In the genomic region with DNA sequence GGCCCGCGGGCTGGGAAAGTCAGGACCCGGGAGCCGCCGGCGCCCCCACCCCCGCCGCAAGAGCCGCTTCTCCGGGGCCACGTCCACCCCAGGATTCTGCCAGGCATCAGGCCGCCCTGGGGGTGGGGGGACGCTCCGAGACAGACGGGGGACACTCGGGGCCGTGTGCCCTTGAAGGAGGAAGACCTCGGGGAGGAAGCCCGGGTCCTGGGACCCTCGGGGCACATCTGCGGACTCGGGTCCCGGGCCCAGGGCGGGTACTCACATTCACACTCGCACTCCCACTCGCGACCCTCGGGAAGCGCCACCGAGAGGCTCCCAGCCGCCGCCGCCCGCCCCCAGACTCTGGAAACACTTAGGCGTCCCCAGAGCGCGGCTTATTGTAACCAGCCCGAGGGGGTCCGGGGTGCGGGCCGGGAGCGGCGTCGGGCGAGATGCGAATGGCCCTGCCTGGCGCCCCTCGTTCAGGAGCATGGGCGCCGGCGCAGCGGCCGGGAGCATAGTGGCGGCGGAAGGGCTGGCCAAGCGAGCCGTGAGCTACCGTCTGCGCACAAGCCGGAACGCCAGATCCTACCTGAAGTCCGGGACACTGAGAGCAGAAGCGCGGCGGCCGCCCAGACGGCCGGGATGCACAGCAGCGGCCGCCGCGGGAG, we compare ENCODE assay signal across 10 cellular contexts. TPM values are rescaled to one million over a fixed set of nuclear protein-coding genes. Genes with fewer than 3 reads are reported as not detected.
A peak's percentile ranks its signal among the peaks of the same experiment; 100 is the strongest.
DNase-seq lines count a peak whose midpoint lies in the region; ATAC-seq, FAIRE-seq and TF ChIP-seq lines count a peak whose summit lies in the region.
"Had no signal": no experiment of that assay in that cellular context is flagged by ENCODE, and none has a peak within 500 bp of the region (broad histone marks: within the 10 kb centered on the region; RNA-seq: fewer than 3 reads in every experiment).

No MANE protein-coding gene starts in this region.

- H3K9me3 ChIP-seq in keratinocyte (ENCODE audit: control insufficient read depth, low read depth, low read length): no peaks in the 10 kb centered on the region
- H3K9me3 ChIP-seq in tibial nerve: peaks cover 0 to 13% (median 0%) of the 10 kb centered on the region in 4 donors

- H3K9me3 Mint-ChIP-seq in activated CD4-positive, alpha-beta T cell treated with anti-CD3 and anti-CD28 coated beads, Interleukin-2, amount 10 ng/mL, durations not matched to agents 24 days and 14 days: no peaks in the 10 kb centered on the region

- DNase-seq in activated CD4-positive, alpha-beta T cell treated with anti-CD3 and anti-CD28 coated beads, Interleukin-2, amount 10 ng/mL, durations not matched to agents 24 days and 14 days: no peak
- DNase-seq in activated CD4-positive, alpha-beta T cell treated with anti-CD3 and anti-CD28 coated beads, Interleukin-2, amount 50 U/mL, for 4 hours: no peak
- DNase-seq in astrocyte of the cerebellum (ENCODE audit: low read depth): no peak
- no peak for DNase-seq in keratinocyte (ENCODE audit: low read depth, low spot score)
- no peak for DNase-seq in tibial nerve (ENCODE audit: low spot score in 2 of 2)
- no peak for DNase-seq in effector CD4-positive, alpha-beta T cell
- DNase-seq in NCI-H1930 (lab: John Stamatoyannopoulos, UW): no peak
- DNase-seq in sciatic nerve (ENCODE audit: low spot score): no peak

- peaks cover 71% of the 10 kb centered on the region for H3K27me3 Mint-ChIP-seq in activated CD4-positive, alpha-beta T cell treated with anti-CD3 and anti-CD28 coated beads, Interleukin-2, amount 10 ng/mL, durations not matched to agents 24 days and 14 days

- ATAC-seq in sciatic nerve: no peak

- peak overlapping the region; percentile 82 for H3K4me2 ChIP-seq in keratinocyte (ENCODE audit: control insufficient read depth, extremely low read depth, insufficient read depth, low read depth, low read length)

- no peak for TF ChIP-seq EP300 in tibial nerve (IDR thresholded peaks at IDR 0.05)

- no peaks in the 10 kb centered on the region for H3K36me3 ChIP-seq in keratinocyte (ENCODE audit: control insufficient read depth in 2 of 2, extremely low read depth in 1 of 2, insufficient read depth in 2 of 2, low read length in 2 of 2)
- no peaks in the 10 kb centered on the region for H3K36me3 ChIP-seq in tibial nerve

- H3K79me2 ChIP-seq in keratinocyte (ENCODE audit: control insufficient read depth, insufficient read depth, low read length): no peaks in the 10 kb centered on the region

- peaks cover 6% of the 10 kb centered on the region for H3K4me1 Mint-ChIP-seq in activated CD4-positive, alpha-beta T cell treated with anti-CD3 and anti-CD28 coated beads, Interleukin-2, amount 10 ng/mL, durations not matched to agents 24 days and 14 days

- H4K20me1 ChIP-seq in keratinocyte (ENCODE audit: control insufficient read depth, extremely low read depth, insufficient read depth, low read length): no peaks in the 10 kb centered on the region

- no peaks in the 10 kb centered on the region for H3K9me1 ChIP-seq in keratinocyte (ENCODE audit: control insufficient read depth, extremely low read depth, insufficient read depth, low read length)

- intact Hi-C loops in activated CD4-positive, alpha-beta T cell treated with anti-CD3 and anti-CD28 coated beads, Interleukin-2, amount 10 ng/mL, durations not matched to agents 24 days and 14 days (cut with micrococcal nuclease): loop anchor here (2.0 kb wide), 1 partner anchor 43 kb away; no protein-coding TSS in a partner anchor
- intact Hi-C loops in sciatic nerve (cut with DNase I): no loop called here

- peak overlapping the region; percentile 49 for H3K4me3 ChIP-seq in astrocyte of the cerebellum (ENCODE audit: low read depth, low read length)
- H3K4me3 ChIP-seq in keratinocyte (ENCODE audit: control insufficient read depth in 2 of 3, extremely low read depth in 1 of 3, insufficient read depth in 2 of 3, low read depth in 1 of 3, low read length in 3 of 3): peak overlapping the region in 2 of 3 experiments; percentile 57 to 67
- peak overlapping the region; percentile 21 to 47 (median 32) for H3K4me3 ChIP-seq in tibial nerve

- dilution Hi-C loops in keratinocyte (cut with MboI; ENCODE audit: extremely low pct_ligation_motif_present, low sequenced_read_pairs): no loop called here

- in situ Hi-C loops in astrocyte of the cerebellum (cut with HindIII; ENCODE audit: low sequenced_read_pairs): no loop called here

- TF ChIP-seq POLR2A in tibial nerve (IDR thresholded peaks at IDR 0.05): no peak

- FAIRE-seq in keratinocyte (lab: Jason Lieb, UNC): no peak

- H3K4me1 ChIP-seq in keratinocyte (ENCODE audit: control insufficient read depth, extremely low read depth, insufficient read depth, low read length) (peaks cover 4% of the 10 kb centered on the region), tibial nerve (peaks cover 0 to 27% (median 7%) of the 10 kb centered on the region in 4 donors)

- no peak overlapping the region for H3K9ac ChIP-seq in keratinocyte (ENCODE audit: control insufficient read depth, extremely low read depth, insufficient read depth, low read length)

- peak overlapping the region; percentile 61 for H3K4me3 Mint-ChIP-seq in activated CD4-positive, alpha-beta T cell treated with anti-CD3 and anti-CD28 coated beads, Interleukin-2, amount 10 ng/mL, durations not matched to agents 24 days and 14 days

- 1 to 3% methylated on average over 18 to 40 of the region's 72 CpGs for WGBS in tibial nerve, 2 donors

- H3K27me3 ChIP-seq in keratinocyte (ENCODE audit: control insufficient read depth, extremely low read depth, insufficient read depth, low read length) (peaks cover 65% of the 10 kb centered on the region), tibial nerve (peaks cover 0 to 55% of the 10 kb centered on the region in 2 donors)

- H3K36me3 Mint-ChIP-seq in activated CD4-positive, alpha-beta T cell treated with anti-CD3 and anti-CD28 coated beads, Interleukin-2, amount 10 ng/mL, durations not matched to agents 24 days and 14 days (ENCODE audit: low read depth): no peaks in the 10 kb centered on the region
- H3K36me3 Mint-ChIP-seq: IgD-negative memory B cell had no signal

- TF ChIP-seq CTCF in astrocyte of the cerebellum (IDR thresholded peaks at IDR 0.05; ENCODE audit: low read depth, low read length, missing control alignments) (no peak), keratinocyte (optimal IDR thresholded peaks at IDR 0.05 in 1 of 3, IDR thresholded peaks at IDR 0.05 in 1 of 3, conservative IDR thresholded peaks at IDR 0.05 in 1 of 3; ENCODE audit: extremely low read depth in 1 of 3, insufficient read depth in 2 of 3, low read length in 3 of 3) (no peak), tibial nerve (IDR thresholded peaks at IDR 0.05) (no peak)

- peak overlapping the region; percentile 60 for H2AFZ ChIP-seq in keratinocyte (ENCODE audit: control insufficient read depth, low read length)

- H3K27ac ChIP-seq in keratinocyte (ENCODE audit: control insufficient read depth, insufficient read depth, low read length): no peak overlapping the region
- peak overlapping the region in 1 of 4 donors; percentile 53 for H3K27ac ChIP-seq in tibial nerve

- no peak overlapping the region for H3K27ac Mint-ChIP-seq in activated CD4-positive, alpha-beta T cell treated with anti-CD3 and anti-CD28 coated beads, Interleukin-2, amount 10 ng/mL, durations not matched to agents 24 days and 14 days
- H3K27ac Mint-ChIP-seq: IgD-negative memory B cell had no signal

RNA-seq across cellular contexts. Expression of gene ROR2, which starts 0.6 kb away (rescaled TPM):
- 0.40 and 0.43 TPM in 2 replicates for total RNA-seq in activated CD4-positive, alpha-beta T cell treated with anti-CD3 and anti-CD28 coated beads, Interleukin-2, amount 10 ng/mL, durations not matched to agents 24 days and 14 days
- polyA plus RNA-seq in keratinocyte: 0.22 to 0.48 TPM (median 0.40 TPM) in 3 replicates
- polyA plus RNA-seq in keratinocyte (2011; ENCODE audit: low read depth): 0.25 TPM
- 0.16 and 0.21 TPM in 2 replicates for polyA plus RNA-seq in keratinocyte (2011; cell fraction: cytosol; rRNA removed)
- 0.43 and 0.56 TPM in 2 replicates for polyA plus RNA-seq in keratinocyte (2011; cell fraction: nucleus; rRNA removed)
- polyA plus RNA-seq in keratinocyte (2012; ENCODE audit: low replicate concordance): 0.28 and 0.47 TPM in 2 replicates
- polyA minus RNA-seq in keratinocyte: 0.48 to 1.2 TPM (median 0.82 TPM) in 3 replicates
- polyA minus RNA-seq in keratinocyte (2011; cell fraction: cytosol; rRNA and poly(A)+ RNA removed): not detected
- 0.78 and 0.95 TPM in 2 replicates for polyA minus RNA-seq in keratinocyte (2011; cell fraction: nucleus; rRNA and poly(A)+ RNA removed)
- total RNA-seq in tibial nerve (1 to 10 TPM; 1.8 to 4.2 (median 2.7) TPM), sciatic nerve (3.0 TPM)
- total RNA-seq: dermis microvascular lymphatic vessel endothelial cell had no signal
- polyA plus RNA-seq: IgD-negative memory B cell had no signal
